In genomic region chr13:99086869-99087129, GRCh38 we compare ENCODE assay signal across 8 cellular contexts.
A peak's percentile ranks its signal among the peaks of the same experiment; 100 is the strongest.
DNase-seq lines count a peak whose midpoint lies in the region; ATAC-seq and TF ChIP-seq lines count a peak whose summit lies in the region.

No MANE protein-coding gene starts in this region.

- no peak for DNase-seq in Jurkat, Clone E6-1 (ENCODE audit: low read depth, low spot score)
- DNase-seq in activated T-cell treated with anti-CD3 and anti-CD28 coated beads for 48 hours (ENCODE audit: low read depth) (peak; percentile 35), foreskin fibroblast (peak in 1 of 2 donors; percentile 17), retina (peak; percentile 85), midbrain (lab: John Stamatoyannopoulos, UW) (no peak), hepatic stellate cell (ENCODE audit: low spot score) (no peak)

- peak overlapping the region; percentile 72 for H3K9ac ChIP-seq in BLaER1

- H3K36me3 ChIP-seq in BLaER1: no peaks in the 10 kb centered on the region

- ATAC-seq in GM21381 (IDR thresholded peaks at IDR 0.05; ENCODE audit: unreplicated experiment): peak; percentile 26

- H3K4me2 ChIP-seq in BLaER1: peak overlapping the region; percentile 87

- H3K9me3 ChIP-seq in BLaER1: no peaks in the 10 kb centered on the region

- H3K27ac ChIP-seq in BLaER1: peak overlapping the region; percentile 25; the same call in 1 of the 2 replicates

- TF ChIP-seq CTCF in foreskin fibroblast (IDR thresholded peaks at IDR 0.05; ENCODE audit: low read depth, low read length): no peak

- H3K4me3 ChIP-seq in BLaER1 (peak overlapping the region; percentile 83), foreskin fibroblast (ENCODE audit: low read depth in 1 of 2, low read length in 2 of 2) (peak overlapping the region; percentile 55 to 74)
- H3K4me3 ChIP-seq in Jurkat, Clone E6-1 (ENCODE audit: low read length): peak overlapping the region; percentile 66

- H3K27me3 ChIP-seq in BLaER1: peaks cover 41% of the 10 kb centered on the region

- peaks cover 20% of the 10 kb centered on the region for H4K20me1 ChIP-seq in BLaER1

- H3K4me1 ChIP-seq in BLaER1: peaks cover 16% of the 10 kb centered on the region

Comparison
In these comparisons a context has a peak if more than half of its experiments do, and no peak if none do; other contexts are left out.
1. DNase-seq: peak in activated T-cell treated with anti-CD3 and anti-CD28 coated beads for 48 hours (single experiment) and retina (single experiment); none in Jurkat, Clone E6-1 (single experiment), midbrain (single experiment) and hepatic stellate cell (single experiment).
2. Peak in every context shown above with its lines, with median percentiles within 50 percentile points of each other: H3K4me3 ChIP-seq.